In genomic region chr14:31712244-31713127, GRCh38 we compare ENCODE assay signal across 33 cellular contexts.
"Had no signal": no experiment of that assay in that cellular context is flagged by ENCODE, and none has a peak within 500 bp of the region (broad histone marks: within the 10 kb centered on the region; RNA-seq: fewer than 3 reads in every experiment).

No MANE protein-coding gene starts in this region.

- H3K4me1 Mint-ChIP-seq: activated CD4-positive, alpha-beta T cell treated with anti-CD3 and anti-CD28 coated beads for 36 hours; activated CD4-positive, alpha-beta T cell treated with anti-CD3 and anti-CD28 coated beads, Interleukin-2, amount 10 ng/mL, durations not matched to agents 7 days and 5 days had no signal

- H3K4me3 Mint-ChIP-seq: activated CD4-positive, alpha-beta T cell treated with anti-CD3 and anti-CD28 coated beads for 36 hours; activated CD4-positive, alpha-beta T cell treated with anti-CD3 and anti-CD28 coated beads, Interleukin-2, amount 10 ng/mL, durations not matched to agents 7 days and 5 days; activated CD8-positive, alpha-beta T cell treated with anti-CD3 and anti-CD28 coated beads, Interleukin-2, amount 10 ng/mL, durations not matched to agents 7 days and 5 days; activated naive CD4-positive, alpha-beta T cell treated with anti-CD3 and anti-CD28 coated beads for 36 hours; activated T-cell treated with anti-CD3 and anti-CD28 coated beads, Interleukin-2, amount 50 U/mL, for 4 hours; activated T-helper 1 cell treated with anti-CD3 and anti-CD28 coated beads, Interleukin-12 subunit alpha, Interleukin-12 subunit beta, Interleukin-2, Interleukin-4 antibody, amounts not matched to agents 30 ng/mL and 10 ng/mL and 1 ng/mL, durations not matched to agents 14 hours and 24 hours and 36 hours; brain; T-helper 1 cell treated with Interleukin-12 subunit alpha and Interleukin-12 subunit beta and Interleukin-4 antibody, amounts not matched to agents 30 μg/mL and 1 μg/mL, for 36 hours; T-helper 2 cell treated with Interferon-gamma antibody and Interleukin-4, amounts not matched to agents 5 μg/mL and 100 μg/mL, for 36 hours; WTC11 had no signal

- ATAC-seq: activated CD4-positive, alpha-beta T cell treated with anti-CD3 and anti-CD28 coated beads for 36 hours; activated CD4-positive, CD25-positive, alpha-beta regulatory T cell treated with anti-CD3 and anti-CD28 coated beads, Interleukin-2, amount 50 U/mL, for 24 hours; activated CD8-positive, alpha-beta T cell treated with anti-CD3 and anti-CD28 coated beads, Interleukin-2, amount 10 ng/mL, durations not matched to agents 7 days and 5 days; activated naive CD4-positive, alpha-beta T cell treated with anti-CD3 and anti-CD28 coated beads, Interleukin-2, amount 50 U/mL, for 72 hours; activated T-cell treated with anti-CD3 and anti-CD28 coated beads, Interleukin-2, amount 50 U/mL, for 4 hours; WTC11 had no signal

- FAIRE-seq: bronchial epithelial cell, RCC 7860 had no signal

- DNase-seq: activated CD4-positive, alpha-beta T cell treated with anti-CD3 and anti-CD28 coated beads for 36 hours; activated CD4-positive, alpha-beta T cell treated with anti-CD3 and anti-CD28 coated beads, Interleukin-2, amount 10 ng/mL, durations not matched to agents 7 days and 5 days; activated CD4-positive, alpha-beta T cell treated with anti-CD3 and anti-CD28 coated beads, Interleukin-2, amount 50 U/mL, for 48 hours; activated CD8-positive, alpha-beta T cell treated with anti-CD3 and anti-CD28 coated beads, Interleukin-2, amount 10 ng/mL, durations not matched to agents 7 days and 5 days; activated gamma-delta T cell treated with Interleukin-2 at 50 U/mL for 16 hours; activated naive CD4-positive, alpha-beta T cell treated with anti-CD3 and anti-CD28 coated beads for 36 hours; activated T-cell treated with anti-CD3 and anti-CD28 coated beads for 4 hours; activated T-cell treated with anti-CD3 and anti-CD28 coated beads, Interleukin-2, amount 50 U/mL, for 4 hours; anterior cingulate cortex; central memory CD4-positive, alpha-beta T cell; KG1; MM.1S; NCI-H1092 treated with DMSO at 0.1 percent for 48 hours; NCI-H1417; NCI-H146; NCI-H187; NCI-H2029 treated with DMSO at 0.1 percent for 48 hours; NCI-H2107; NCI-H226; NCI-H524 treated with DMSO at 0.1 percent for 48 hours; NCI-H748 treated with DMSO at 0.1 percent for 48 hours; PC-9; SHP77 treated with DMSO at 0.1 percent for 48 hours; SK-N-SH had no signal

- H3K27ac Mint-ChIP-seq: activated CD4-positive, alpha-beta T cell treated with anti-CD3 and anti-CD28 coated beads for 36 hours; activated CD4-positive, alpha-beta T cell treated with anti-CD3 and anti-CD28 coated beads, Interleukin-2, amount 10 ng/mL, durations not matched to agents 7 days and 5 days; activated CD8-positive, alpha-beta T cell treated with anti-CD3 and anti-CD28 coated beads, Interleukin-2, amount 10 ng/mL, durations not matched to agents 7 days and 5 days; activated naive CD4-positive, alpha-beta T cell treated with anti-CD3 and anti-CD28 coated beads for 36 hours; activated naive CD4-positive, alpha-beta T cell treated with anti-CD3 and anti-CD28 coated beads, Interleukin-2, amount 50 U/mL, for 72 hours; activated T-helper 1 cell treated with anti-CD3 and anti-CD28 coated beads, Interleukin-12 subunit alpha, Interleukin-12 subunit beta, Interleukin-2, Interleukin-4 antibody, amounts not matched to agents 30 ng/mL and 10 ng/mL and 1 ng/mL, durations not matched to agents 14 hours and 24 hours and 36 hours; brain; T-helper 1 cell treated with Interleukin-12 subunit alpha and Interleukin-12 subunit beta and Interleukin-4 antibody, amounts not matched to agents 30 μg/mL and 1 μg/mL, for 36 hours; T-helper 2 cell treated with Interferon-gamma antibody and Interleukin-4, amounts not matched to agents 5 μg/mL and 100 μg/mL, for 36 hours; WTC11 had no signal

- H3K27me3 Mint-ChIP-seq: activated CD4-positive, alpha-beta T cell treated with anti-CD3 and anti-CD28 coated beads for 36 hours; activated CD4-positive, alpha-beta T cell treated with anti-CD3 and anti-CD28 coated beads, Interleukin-2, amount 10 ng/mL, durations not matched to agents 7 days and 5 days; brain had no signal
